19 cellular contexts compared by ENCODE assay signal in the genomic region with DNA sequence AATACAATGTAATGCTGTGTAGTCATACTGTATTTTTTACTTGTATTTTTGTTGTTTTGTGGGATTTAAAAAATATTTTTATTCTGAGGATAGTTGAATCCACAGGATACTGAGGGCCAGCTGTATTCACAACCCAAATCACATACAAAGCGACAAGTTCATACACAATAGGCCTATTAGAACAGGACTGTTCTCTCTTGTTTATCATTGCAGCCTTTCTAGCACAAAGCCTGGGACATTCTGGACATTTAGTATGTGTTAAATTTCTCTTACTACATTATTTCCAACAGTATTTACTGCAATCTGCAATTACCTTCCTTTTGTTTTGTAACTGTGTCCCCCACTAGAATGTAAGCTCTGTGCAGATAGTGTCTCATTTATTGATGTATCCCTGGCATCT.
DNase-seq lines count a peak whose midpoint lies in the region; ATAC-seq, FAIRE-seq and TF ChIP-seq lines count a peak whose summit lies in the region.
"Had no signal": no experiment of that assay in that cellular context is flagged by ENCODE, and none has a peak within 500 bp of the region (broad histone marks: within the 10 kb centered on the region; RNA-seq: fewer than 3 reads in every experiment).

No MANE protein-coding gene starts in this region.

- DNase-seq in mammary epithelial cell: no peak
- DNase-seq in MCF 10A (ENCODE audit: unreplicated experiment): no peak
- no peak for DNase-seq in activated T-helper 1 cell treated with anti-CD3 and anti-CD28 coated beads, Interleukin-12 subunit alpha, Interleukin-12 subunit beta, Interleukin-2, Interleukin-4 antibody, amounts not matched to agents 30 ng/mL and 10 ng/mL and 1 ng/mL, durations not matched to agents 14 hours and 24 hours and 36 hours (ENCODE audit: low spot score)
- no peak for DNase-seq in keratinocyte (ENCODE audit: low read depth, low spot score)
- DNase-seq in superior temporal gyrus (ENCODE audit: extremely low spot score): peak; percentile 82
- DNase-seq in SKM-1 treated with dmso at 0.1 percent for 144 hours (lab: John Stamatoyannopoulos, UW; ENCODE audit: unreplicated experiment): no peak
- DNase-seq: activated naive CD4-positive, alpha-beta T cell treated with anti-CD3 and anti-CD28 coated beads, Interleukin-2, amount 50 U/mL, for 16 hours; H9; left ventricle myocardium superior; MG63; NCI-H187; sigmoid colon; stimulated activated CD4-positive, alpha-beta T cell treated with anti-CD3 and anti-CD28 coated beads, Interleukin-2, amount 100 ng/mL, for 48 hours; upper lobe of left lung had no signal

- H3K27me3 Mint-ChIP-seq in MCF 10A (ENCODE audit: insufficient read depth, unreplicated experiment): no peaks in the 10 kb centered on the region
- no peaks in the 10 kb centered on the region for H3K27me3 Mint-ChIP-seq in activated T-helper 1 cell treated with anti-CD3 and anti-CD28 coated beads, Interleukin-12 subunit alpha, Interleukin-12 subunit beta, Interleukin-2, Interleukin-4 antibody, amounts not matched to agents 30 ng/mL and 10 ng/mL and 1 ng/mL, durations not matched to agents 14 hours and 24 hours and 36 hours (ENCODE audit: insufficient read depth)

- H3K36me3 ChIP-seq in mammary epithelial cell (ENCODE audit: insufficient read depth, low read length): no peaks in the 10 kb centered on the region
- H3K36me3 ChIP-seq in keratinocyte (ENCODE audit: control insufficient read depth in 2 of 2, extremely low read depth in 1 of 2, insufficient read depth in 2 of 2, low read length in 2 of 2): no peaks in the 10 kb centered on the region
- H3K36me3 ChIP-seq: breast epithelium, sigmoid colon, upper lobe of left lung had no signal

- H3K9me1 ChIP-seq in keratinocyte (ENCODE audit: control insufficient read depth, extremely low read depth, insufficient read depth, low read length): no peaks in the 10 kb centered on the region

- no peaks in the 10 kb centered on the region for H3K9me3 ChIP-seq in mammary epithelial cell (replicated peaks; ENCODE audit: insufficient read depth, low read length)
- no peaks in the 10 kb centered on the region for H3K9me3 ChIP-seq in keratinocyte (ENCODE audit: control insufficient read depth, low read depth, low read length)
- H3K9me3 ChIP-seq: breast epithelium, MG63, sigmoid colon, upper lobe of left lung had no signal

- no peak overlapping the region for H3K9ac ChIP-seq in mammary epithelial cell (ENCODE audit: insufficient read depth, low read length)
- H3K9ac ChIP-seq in keratinocyte (ENCODE audit: control insufficient read depth, extremely low read depth, insufficient read depth, low read length): no peak overlapping the region

- H3K27ac ChIP-seq in mammary epithelial cell (ENCODE audit: insufficient read depth, low read depth, low read length): no peak overlapping the region
- H3K27ac ChIP-seq in keratinocyte (ENCODE audit: control insufficient read depth, insufficient read depth, low read length): no peak overlapping the region
- H3K27ac ChIP-seq: breast epithelium, sigmoid colon, SK-N-MC had no signal

- H3K4me2 ChIP-seq in mammary epithelial cell (ENCODE audit: insufficient read depth, low read depth, low read length) (peak overlapping the region; percentile 30), keratinocyte (ENCODE audit: control insufficient read depth, extremely low read depth, insufficient read depth, low read depth, low read length) (peak overlapping the region; percentile 35)

- FAIRE-seq in keratinocyte (lab: Jason Lieb, UNC): no peak
- FAIRE-seq: HTR-8/SVneo had no signal

- dilution Hi-C loops in mammary epithelial cell (cut with HindIII; ENCODE audit: low sequenced_read_pairs) (no loop called here), keratinocyte (cut with MboI; ENCODE audit: extremely low pct_ligation_motif_present, low sequenced_read_pairs) (no loop called here)

- intact Hi-C loops in mammary epithelial cell (cut with micrococcal nuclease): loop anchor here (5.0 to 10.0 kb wide), 3 partner anchors 183 to 422 kb away; a partner anchor contains a TSS
- intact Hi-C loops in MCF 10A (cut with micrococcal nuclease): loop anchor here (5.0 to 10.0 kb wide), 2 partner anchors 320 to 422 kb away; a partner anchor contains a TSS
- intact Hi-C loops in activated T-helper 1 cell treated with anti-CD3 and anti-CD28 coated beads, Interleukin-12 subunit alpha, Interleukin-12 subunit beta, Interleukin-2, Interleukin-4 antibody, amounts not matched to agents 30 ng/mL and 10 ng/mL and 1 ng/mL, durations not matched to agents 14 hours and 24 hours and 36 hours (cut with micrococcal nuclease): loop anchor here (5.0 to 10.0 kb wide), 3 partner anchors 212 to 830 kb away; a partner anchor contains a TSS

- H3K4me3 ChIP-seq in mammary epithelial cell (replicated peaks in 1 of 3; ENCODE audit: insufficient read depth in 1 of 3, low read depth in 2 of 3, low read length in 3 of 3): no peak overlapping the region
- H3K4me3 ChIP-seq in keratinocyte (ENCODE audit: control insufficient read depth in 2 of 3, extremely low read depth in 1 of 3, insufficient read depth in 2 of 3, low read depth in 1 of 3, low read length in 3 of 3): no peak overlapping the region
- H3K4me3 ChIP-seq: breast epithelium, MG63, sigmoid colon, SK-N-MC, upper lobe of left lung had no signal

- WGBS in mammary epithelial cell (ENCODE audit: low coverage, missing lambda C conversion rate): 100% methylated on average over 1 of the region's 1 CpG

- H3K27me3 ChIP-seq in mammary epithelial cell (ENCODE audit: insufficient read depth, low read length) (no peaks in the 10 kb centered on the region), keratinocyte (ENCODE audit: control insufficient read depth, extremely low read depth, insufficient read depth, low read length) (no peaks in the 10 kb centered on the region)
- H3K27me3 ChIP-seq: breast epithelium, MG63, sigmoid colon, upper lobe of left lung had no signal

- H3K79me2 ChIP-seq in mammary epithelial cell (ENCODE audit: insufficient read depth, low read length): peaks cover 51% of the 10 kb centered on the region
- H3K79me2 ChIP-seq in keratinocyte (ENCODE audit: control insufficient read depth, insufficient read depth, low read length): peaks cover 44% of the 10 kb centered on the region

- no peaks in the 10 kb centered on the region for H3K36me3 Mint-ChIP-seq in MCF 10A (ENCODE audit: insufficient read depth, unreplicated experiment)
- H3K36me3 Mint-ChIP-seq in activated T-helper 1 cell treated with anti-CD3 and anti-CD28 coated beads, Interleukin-12 subunit alpha, Interleukin-12 subunit beta, Interleukin-2, Interleukin-4 antibody, amounts not matched to agents 30 ng/mL and 10 ng/mL and 1 ng/mL, durations not matched to agents 14 hours and 24 hours and 36 hours (ENCODE audit: low read depth): peaks cover 26% of the 10 kb centered on the region

- in situ Hi-C loops in mammary epithelial cell (cut with MboI; ENCODE audit: low sequenced_read_pairs in 2 of 2): loop anchor here in 1 of 2 donors (25.0 kb wide), 1 partner anchor 223 kb away; no protein-coding TSS in a partner anchor

- POLR2A ChIA-PET in MCF 10A (lab: Yijun Ruan, JAX): interaction anchor here (0.7 to 3.5 kb wide), 3 partner anchors 52 to 185 kb away, joined by 3 to 47 read pairs (median 3); a partner anchor contains a TSS

- H4K20me1 ChIP-seq in mammary epithelial cell (ENCODE audit: insufficient read depth, low read length): no peaks in the 10 kb centered on the region
- H4K20me1 ChIP-seq in keratinocyte (ENCODE audit: control insufficient read depth, extremely low read depth, insufficient read depth, low read length): no peaks in the 10 kb centered on the region

- CTCF ChIA-PET in mammary epithelial cell (lab: Charles Lee; ENCODE audit: low non-redundant PET) (no interaction called here), MCF 10A (lab: Yijun Ruan, JAX) (interaction anchor here (1.1 kb wide), 1 partner anchor 421 kb away, joined by 3 read pairs; no protein-coding TSS in a partner anchor)

- BruUV-seq in mammary epithelial cell (replicated peaks; lab: Mats Ljungman, UMichigan): no TSS peak
- BruUV-seq in MCF 10A (replicated peaks; lab: Mats Ljungman, UMichigan): no TSS peak

- ATAC-seq in GM18861 (IDR thresholded peaks at IDR 0.05; ENCODE audit: unreplicated experiment): no peak
- ATAC-seq in HG03378 (IDR thresholded peaks at IDR 0.05; ENCODE audit: unreplicated experiment): no peak
- ATAC-seq: left ventricle myocardium superior had no signal

- no peaks in the 10 kb centered on the region for H3K9me3 Mint-ChIP-seq in MCF 10A (ENCODE audit: unreplicated experiment)
- H3K9me3 Mint-ChIP-seq in activated T-helper 1 cell treated with anti-CD3 and anti-CD28 coated beads, Interleukin-12 subunit alpha, Interleukin-12 subunit beta, Interleukin-2, Interleukin-4 antibody, amounts not matched to agents 30 ng/mL and 10 ng/mL and 1 ng/mL, durations not matched to agents 14 hours and 24 hours and 36 hours: no peaks in the 10 kb centered on the region
- H3K9me3 Mint-ChIP-seq: H9 had no signal

- H2AFZ ChIP-seq in mammary epithelial cell (ENCODE audit: low read depth, low read length) (no peak overlapping the region), keratinocyte (ENCODE audit: control insufficient read depth, low read length) (no peak overlapping the region)

- peaks cover 6% of the 10 kb centered on the region for H3K4me1 ChIP-seq in mammary epithelial cell (ENCODE audit: insufficient read depth, low read length)
- peaks cover 8% of the 10 kb centered on the region for H3K4me1 ChIP-seq in keratinocyte (ENCODE audit: control insufficient read depth, extremely low read depth, insufficient read depth, low read length)

- H3K27ac Mint-ChIP-seq in MCF 10A (ENCODE audit: low read depth, unreplicated experiment): no peak overlapping the region
- no peak overlapping the region for H3K27ac Mint-ChIP-seq in activated T-helper 1 cell treated with anti-CD3 and anti-CD28 coated beads, Interleukin-12 subunit alpha, Interleukin-12 subunit beta, Interleukin-2, Interleukin-4 antibody, amounts not matched to agents 30 ng/mL and 10 ng/mL and 1 ng/mL, durations not matched to agents 14 hours and 24 hours and 36 hours

- H3K4me3 Mint-ChIP-seq in MCF 10A (ENCODE audit: unreplicated experiment): no peak overlapping the region
- H3K4me3 Mint-ChIP-seq in activated T-helper 1 cell treated with anti-CD3 and anti-CD28 coated beads, Interleukin-12 subunit alpha, Interleukin-12 subunit beta, Interleukin-2, Interleukin-4 antibody, amounts not matched to agents 30 ng/mL and 10 ng/mL and 1 ng/mL, durations not matched to agents 14 hours and 24 hours and 36 hours: peak overlapping the region; percentile 47

- TF ChIP-seq CTCF in mammary epithelial cell (conservative IDR thresholded peaks at IDR 0.05 in 1 of 2, IDR thresholded peaks at IDR 0.05 in 1 of 2; ENCODE audit: extremely low read depth in 1 of 2, insufficient read depth in 1 of 2, low read depth in 1 of 2, low read length in 2 of 2) (no peak), MCF 10A (IDR thresholded peaks at IDR 0.05; ENCODE audit: unreplicated experiment) (no peak), keratinocyte (optimal IDR thresholded peaks at IDR 0.05 in 1 of 3, IDR thresholded peaks at IDR 0.05 in 1 of 3, conservative IDR thresholded peaks at IDR 0.05 in 1 of 3; ENCODE audit: extremely low read depth in 1 of 3, insufficient read depth in 2 of 3, low read length in 3 of 3) (no peak)

- H3K4me1 Mint-ChIP-seq in MCF 10A (ENCODE audit: insufficient read depth, unreplicated experiment): peaks cover 11% of the 10 kb centered on the region
- H3K4me1 Mint-ChIP-seq in activated T-helper 1 cell treated with anti-CD3 and anti-CD28 coated beads, Interleukin-12 subunit alpha, Interleukin-12 subunit beta, Interleukin-2, Interleukin-4 antibody, amounts not matched to agents 30 ng/mL and 10 ng/mL and 1 ng/mL, durations not matched to agents 14 hours and 24 hours and 36 hours (ENCODE audit: low read depth): peaks cover 37% of the 10 kb centered on the region
